In genomic region chr1:91900538-91900937, GRCh38 we compare ENCODE assay signal across 13 cellular contexts. TPM values are rescaled to one million over a fixed set of nuclear protein-coding genes. Genes with fewer than 3 reads are reported as not detected.
A peak's percentile ranks its signal among the peaks of the same experiment; 100 is the strongest.
DNase-seq lines count a peak whose midpoint lies in the region; ATAC-seq and TF ChIP-seq lines count a peak whose summit lies in the region.
"Had no signal": no experiment of that assay in that cellular context is flagged by ENCODE, and none has a peak within 500 bp of the region (broad histone marks: within the 10 kb centered on the region; RNA-seq: fewer than 3 reads in every experiment).

No MANE protein-coding gene starts in this region.

- H3K4me3 ChIP-seq in RWPE2 (ENCODE audit: severe bottlenecking) (no peak overlapping the region), fibroblast of the aortic adventitia (ENCODE audit: low read depth, low read length) (no peak overlapping the region), skeletal muscle satellite cell (ENCODE audit: low read length) (no peak overlapping the region), upper lobe of right lung (no peak overlapping the region)
- H3K4me3 ChIP-seq: hepatocyte had no signal

- TF ChIP-seq CTCF in RWPE2 (IDR thresholded peaks at IDR 0.05; ENCODE audit: poor library complexity, severe bottlenecking) (no peak), fibroblast of the aortic adventitia (IDR thresholded peaks at IDR 0.05; ENCODE audit: insufficient read depth, low read length) (no peak), upper lobe of right lung (IDR thresholded peaks at IDR 0.05) (no peak)

- intact Hi-C loops in upper lobe of right lung (cut with DNase I) = no loop called here

- peaks cover 13% of the 10 kb centered on the region for H3K4me1 ChIP-seq in RWPE2 (ENCODE audit: insufficient read depth, poor library complexity, severe bottlenecking)
- H3K4me1 ChIP-seq in skeletal muscle satellite cell (ENCODE audit: control insufficient read depth, insufficient read depth, low read length) = peaks cover 31% of the 10 kb centered on the region
- peaks cover 3% of the 10 kb centered on the region for H3K4me1 ChIP-seq in upper lobe of right lung

- H3K4me2 ChIP-seq in skeletal muscle satellite cell (ENCODE audit: low read length) = peak overlapping the region; percentile 26
- H3K4me2 ChIP-seq: hepatocyte had no signal

- H3K9ac ChIP-seq in skeletal muscle satellite cell (ENCODE audit: low read depth, low read length) = no peak overlapping the region

- H3K27ac ChIP-seq in RWPE2 (ENCODE audit: poor library complexity, severe bottlenecking) = peak overlapping the region; percentile 64
- H3K27ac ChIP-seq in upper lobe of right lung = no peak overlapping the region
- H3K27ac ChIP-seq: hepatocyte had no signal

- ATAC-seq in RWPE2 (ENCODE audit: low read depth) (peak; percentile 97), upper lobe of right lung (no peak), GM19023 (IDR thresholded peaks at IDR 0.05; ENCODE audit: unreplicated experiment) (no peak)
- ATAC-seq: T-helper 17 cell had no signal

- DNase-seq in HCEC 1CT = peak; percentile 91
- no peak for DNase-seq in RWPE2 (ENCODE audit: low spot score)
- DNase-seq in fibroblast of the aortic adventitia (ENCODE audit: low read depth) = peak; percentile 99
- no peak for DNase-seq in SHP77 (lab: John Stamatoyannopoulos, UW)
- DNase-seq in upper lobe of right lung = no peak
- DNase-seq: activated CD4-positive, alpha-beta T cell treated with anti-CD3 and anti-CD28 coated beads, Interleukin-2, amount 10 ng/mL, durations not matched to agents 24 days and 14 days; DMS 273 treated with DMSO at 0.1 percent for 48 hours; T-helper 17 cell had no signal

- no peaks in the 10 kb centered on the region for H3K27me3 ChIP-seq in RWPE2 (ENCODE audit: insufficient read depth, poor library complexity, severe bottlenecking)
- H3K27me3 ChIP-seq in skeletal muscle satellite cell (ENCODE audit: control insufficient read depth, insufficient read depth, low read length) = no peaks in the 10 kb centered on the region
- no peaks in the 10 kb centered on the region for H3K27me3 ChIP-seq in upper lobe of right lung
- H3K27me3 ChIP-seq: hepatocyte had no signal

- no peaks in the 10 kb centered on the region for H3K9me3 ChIP-seq in RWPE2 (ENCODE audit: severe bottlenecking)
- no peaks in the 10 kb centered on the region for H3K9me3 ChIP-seq in skeletal muscle satellite cell (replicated peaks; ENCODE audit: low read length)
- H3K9me3 ChIP-seq in upper lobe of right lung = no peaks in the 10 kb centered on the region

- H3K36me3 ChIP-seq in RWPE2 (ENCODE audit: low read depth) = no peaks in the 10 kb centered on the region
- H3K36me3 ChIP-seq in skeletal muscle satellite cell (ENCODE audit: insufficient read depth, low read length) = no peaks in the 10 kb centered on the region
- H3K36me3 ChIP-seq in upper lobe of right lung = no peaks in the 10 kb centered on the region

RNA-seq across cellular contexts. Expression of gene TGFBR3, which starts 14.6 kb away (rescaled TPM):
- total RNA-seq in fibroblast of the aortic adventitia (ENCODE audit: low replicate concordance) = 37.2 and 118 TPM in 2 replicates
- total RNA-seq in skeletal muscle satellite cell (2012; rRNA removed) = 40.1 and 71.9 TPM in 2 replicates
- total RNA-seq in upper lobe of right lung = 55.9 TPM

RNA-seq across cellular contexts. Expression of gene BRDT, which starts 48.7 kb away (rescaled TPM):
- total RNA-seq in fibroblast of the aortic adventitia (ENCODE audit: low replicate concordance) (not detected in 2 replicates), upper lobe of right lung (not detected)
- not detected in 2 replicates for total RNA-seq in skeletal muscle satellite cell (2012; rRNA removed)
- total RNA-seq: activated CD4-positive, alpha-beta T cell treated with anti-CD3 and anti-CD28 coated beads, Interleukin-2, amount 10 ng/mL, durations not matched to agents 24 days and 14 days; activated T-helper 1 cell treated with anti-CD3 and anti-CD28 coated beads, Interleukin-12 subunit alpha, Interleukin-12 subunit beta, Interleukin-2, Interleukin-4 antibody, amounts not matched to agents 30 ng/mL and 10 ng/mL and 1 ng/mL, durations not matched to agents 14 hours and 24 hours and 36 hours; hepatocyte; liver had no signal

Comparison
In these comparisons a context has a peak if more than half of its experiments do, and no peak if none do; other contexts are left out.
1. DNase-seq: peak in HCEC 1CT (single experiment) and fibroblast of the aortic adventitia (single experiment); none in RWPE2 (single experiment), SHP77 (0 of 2) and upper lobe of right lung (single experiment).